Comparison of ENCODE assay signal across 1 cellular context in the genomic region with DNA sequence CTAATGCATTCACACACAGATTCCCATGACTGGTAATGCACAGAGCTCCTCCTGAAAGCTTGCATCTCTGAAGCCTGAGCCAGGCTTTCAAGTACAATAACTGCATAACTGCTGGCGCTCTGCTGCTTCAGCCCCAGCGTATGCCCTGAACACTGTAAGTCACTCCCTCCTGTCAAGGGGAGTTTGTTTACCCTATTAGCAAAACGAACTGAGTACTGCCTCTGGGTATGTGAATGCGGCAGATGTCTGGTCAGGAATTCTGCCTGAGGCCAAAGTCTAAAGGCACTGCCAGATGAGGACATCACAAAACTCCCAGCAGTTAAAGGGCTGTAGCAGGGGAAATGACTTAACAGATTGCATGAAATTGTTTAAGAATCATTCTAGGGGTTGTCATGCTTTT.
TF ChIP-seq lines count a peak whose summit lies in the region.

No MANE protein-coding gene starts in this region.

TF ChIP-seq in HepG2, 621 proteins besides CTCF, POLR2A, EP300 and RAD21 (continued from another document and continues in another):
- TF ChIP-seq, protein P1, sequence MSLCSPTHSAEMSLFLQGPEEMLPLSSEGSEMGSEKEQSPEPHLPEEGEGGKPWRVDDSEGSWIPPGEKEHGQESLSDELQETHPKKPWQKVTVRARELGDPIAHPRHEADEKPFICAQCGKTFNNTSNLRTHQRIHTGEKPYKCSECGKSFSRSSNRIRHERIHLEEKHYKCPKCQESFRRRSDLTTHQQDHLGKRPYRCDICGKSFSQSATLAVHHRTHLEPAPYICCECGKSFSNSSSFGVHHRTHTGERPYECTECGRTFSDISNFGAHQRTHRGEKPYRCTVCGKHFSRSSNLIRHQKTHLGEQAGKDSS (CRISPR knock-in tag; IDR thresholded peaks at IDR 0.05; ENCODE audit: borderline replicate concordance, low read depth) = peak; percentile 76; the same call in 1 of the 2 replicates
- peak; percentile 78 for TF ChIP-seq NCOA2 (CRISPR knock-in tag; IDR thresholded peaks at IDR 0.05)
- TF ChIP-seq ZNF552 (CRISPR knock-in tag; IDR thresholded peaks at IDR 0.05; ENCODE audit: borderline replicate concordance) = no peak
- TF ChIP-seq, protein P2, sequence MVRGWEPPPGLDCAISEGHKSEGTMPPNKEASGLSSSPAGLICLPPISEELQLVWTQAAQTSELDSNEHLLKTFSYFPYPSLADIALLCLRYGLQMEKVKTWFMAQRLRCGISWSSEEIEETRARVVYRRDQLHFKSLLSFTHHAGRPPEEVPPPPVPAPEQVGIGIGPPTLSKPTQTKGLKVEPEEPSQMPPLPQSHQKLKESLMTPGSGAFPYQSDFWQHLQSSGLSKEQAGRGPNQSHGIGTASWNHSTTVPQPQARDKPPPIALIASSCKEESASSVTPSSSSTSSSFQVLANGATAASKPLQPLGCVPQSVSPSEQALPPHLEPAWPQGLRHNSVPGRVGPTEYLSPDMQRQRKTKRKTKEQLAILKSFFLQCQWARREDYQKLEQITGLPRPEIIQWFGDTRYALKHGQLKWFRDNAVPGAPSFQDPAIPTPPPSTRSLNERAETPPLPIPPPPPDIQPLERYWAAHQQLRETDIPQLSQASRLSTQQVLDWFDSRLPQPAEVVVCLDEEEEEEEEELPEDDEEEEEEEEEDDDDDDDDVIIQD (CRISPR knock-in tag; IDR thresholded peaks at IDR 0.05; ENCODE audit: low read depth) = peak; percentile 98
- TF ChIP-seq, protein P3, sequence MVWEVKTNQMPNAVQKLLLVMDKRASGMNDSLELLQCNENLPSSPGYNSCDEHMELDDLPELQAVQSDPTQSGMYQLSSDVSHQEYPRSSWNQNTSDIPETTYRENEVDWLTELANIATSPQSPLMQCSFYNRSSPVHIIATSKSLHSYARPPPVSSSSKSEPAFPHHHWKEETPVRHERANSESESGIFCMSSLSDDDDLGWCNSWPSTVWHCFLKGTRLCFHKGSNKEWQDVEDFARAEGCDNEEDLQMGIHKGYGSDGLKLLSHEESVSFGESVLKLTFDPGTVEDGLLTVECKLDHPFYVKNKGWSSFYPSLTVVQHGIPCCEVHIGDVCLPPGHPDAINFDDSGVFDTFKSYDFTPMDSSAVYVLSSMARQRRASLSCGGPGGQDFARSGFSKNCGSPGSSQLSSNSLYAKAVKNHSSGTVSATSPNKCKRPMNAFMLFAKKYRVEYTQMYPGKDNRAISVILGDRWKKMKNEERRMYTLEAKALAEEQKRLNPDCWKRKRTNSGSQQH (CRISPR knock-in tag; IDR thresholded peaks at IDR 0.05; ENCODE audit: low read depth) = no peak
- TF ChIP-seq, protein P4, sequence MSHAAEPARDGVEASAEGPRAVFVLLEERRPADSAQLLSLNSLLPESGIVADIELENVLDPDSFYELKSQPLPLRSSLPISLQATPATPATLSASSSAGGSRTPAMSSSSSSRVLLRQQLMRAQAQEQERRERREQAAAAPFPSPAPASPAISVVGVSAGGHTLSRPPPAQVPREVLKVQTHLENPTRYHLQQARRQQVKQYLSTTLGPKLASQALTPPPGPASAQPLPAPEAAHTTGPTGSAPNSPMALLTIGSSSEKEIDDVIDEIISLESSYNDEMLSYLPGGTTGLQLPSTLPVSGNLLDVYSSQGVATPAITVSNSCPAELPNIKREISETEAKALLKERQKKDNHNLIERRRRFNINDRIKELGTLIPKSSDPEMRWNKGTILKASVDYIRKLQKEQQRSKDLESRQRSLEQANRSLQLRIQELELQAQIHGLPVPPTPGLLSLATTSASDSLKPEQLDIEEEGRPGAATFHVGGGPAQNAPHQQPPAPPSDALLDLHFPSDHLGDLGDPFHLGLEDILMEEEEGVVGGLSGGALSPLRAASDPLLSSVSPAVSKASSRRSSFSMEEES (CRISPR knock-in tag; IDR thresholded peaks at IDR 0.05) = peak; percentile 50; the same call in 1 of the 2 replicates
- TF ChIP-seq, protein P5, sequence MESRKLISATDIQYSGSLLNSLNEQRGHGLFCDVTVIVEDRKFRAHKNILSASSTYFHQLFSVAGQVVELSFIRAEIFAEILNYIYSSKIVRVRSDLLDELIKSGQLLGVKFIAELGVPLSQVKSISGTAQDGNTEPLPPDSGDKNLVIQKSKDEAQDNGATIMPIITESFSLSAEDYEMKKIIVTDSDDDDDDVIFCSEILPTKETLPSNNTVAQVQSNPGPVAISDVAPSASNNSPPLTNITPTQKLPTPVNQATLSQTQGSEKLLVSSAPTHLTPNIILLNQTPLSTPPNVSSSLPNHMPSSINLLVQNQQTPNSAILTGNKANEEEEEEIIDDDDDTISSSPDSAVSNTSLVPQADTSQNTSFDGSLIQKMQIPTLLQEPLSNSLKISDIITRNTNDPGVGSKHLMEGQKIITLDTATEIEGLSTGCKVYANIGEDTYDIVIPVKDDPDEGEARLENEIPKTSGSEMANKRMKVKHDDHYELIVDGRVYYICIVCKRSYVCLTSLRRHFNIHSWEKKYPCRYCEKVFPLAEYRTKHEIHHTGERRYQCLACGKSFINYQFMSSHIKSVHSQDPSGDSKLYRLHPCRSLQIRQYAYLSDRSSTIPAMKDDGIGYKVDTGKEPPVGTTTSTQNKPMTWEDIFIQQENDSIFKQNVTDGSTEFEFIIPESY (CRISPR knock-in tag; IDR thresholded peaks at IDR 0.05) = peak; percentile 50; the same call in 1 of the 2 replicates
- peak; percentile 76 for TF ChIP-seq POGZ (CRISPR knock-in tag; IDR thresholded peaks at IDR 0.05)
- TF ChIP-seq, protein P6, sequence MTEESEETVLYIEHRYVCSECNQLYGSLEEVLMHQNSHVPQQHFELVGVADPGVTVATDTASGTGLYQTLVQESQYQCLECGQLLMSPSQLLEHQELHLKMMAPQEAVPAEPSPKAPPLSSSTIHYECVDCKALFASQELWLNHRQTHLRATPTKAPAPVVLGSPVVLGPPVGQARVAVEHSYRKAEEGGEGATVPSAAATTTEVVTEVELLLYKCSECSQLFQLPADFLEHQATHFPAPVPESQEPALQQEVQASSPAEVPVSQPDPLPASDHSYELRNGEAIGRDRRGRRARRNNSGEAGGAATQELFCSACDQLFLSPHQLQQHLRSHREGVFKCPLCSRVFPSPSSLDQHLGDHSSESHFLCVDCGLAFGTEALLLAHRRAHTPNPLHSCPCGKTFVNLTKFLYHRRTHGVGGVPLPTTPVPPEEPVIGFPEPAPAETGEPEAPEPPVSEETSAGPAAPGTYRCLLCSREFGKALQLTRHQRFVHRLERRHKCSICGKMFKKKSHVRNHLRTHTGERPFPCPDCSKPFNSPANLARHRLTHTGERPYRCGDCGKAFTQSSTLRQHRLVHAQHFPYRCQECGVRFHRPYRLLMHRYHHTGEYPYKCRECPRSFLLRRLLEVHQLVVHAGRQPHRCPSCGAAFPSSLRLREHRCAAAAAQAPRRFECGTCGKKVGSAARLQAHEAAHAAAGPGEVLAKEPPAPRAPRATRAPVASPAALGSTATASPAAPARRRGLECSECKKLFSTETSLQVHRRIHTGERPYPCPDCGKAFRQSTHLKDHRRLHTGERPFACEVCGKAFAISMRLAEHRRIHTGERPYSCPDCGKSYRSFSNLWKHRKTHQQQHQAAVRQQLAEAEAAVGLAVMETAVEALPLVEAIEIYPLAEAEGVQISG (CRISPR knock-in tag; IDR thresholded peaks at IDR 0.05) = peak; percentile 57
- peak; percentile 84 for TF ChIP-seq ZNF644 (CRISPR knock-in tag; IDR thresholded peaks at IDR 0.05; ENCODE audit: low read depth)
- peak; percentile 66 for TF ChIP-seq MAFF (IDR thresholded peaks at IDR 0.05; ENCODE audit: low read depth, low read length)
- TF ChIP-seq RFX1 (IDR thresholded peaks at IDR 0.05) = no peak
- peak; percentile 91; the same call in 1 of the 2 replicates for TF ChIP-seq ZNF331 (CRISPR knock-in tag; IDR thresholded peaks at IDR 0.05)
- TF ChIP-seq ZNF501 (CRISPR knock-in tag; IDR thresholded peaks at IDR 0.05) = peak; percentile 72
- TF ChIP-seq NR2F6 (IDR thresholded peaks at IDR 0.05) = peak; percentile 36; the same call in 1 of the 2 replicates
- TF ChIP-seq NR2F6 (CRISPR knock-in tag; IDR thresholded peaks at IDR 0.05) = peak; percentile 76
- TF ChIP-seq HCFC1 (IDR thresholded peaks at IDR 0.05; ENCODE audit: low read depth, low read length) = no peak
- 0 out of 2 replicates have a peak, but pooled peaks have one; percentile 26 for TF ChIP-seq ZNF317 (CRISPR knock-in tag; IDR thresholded peaks at IDR 0.05)
- TF ChIP-seq SALL1 (CRISPR knock-in tag; IDR thresholded peaks at IDR 0.05) = peak; percentile 97
- TF ChIP-seq, protein P7, sequence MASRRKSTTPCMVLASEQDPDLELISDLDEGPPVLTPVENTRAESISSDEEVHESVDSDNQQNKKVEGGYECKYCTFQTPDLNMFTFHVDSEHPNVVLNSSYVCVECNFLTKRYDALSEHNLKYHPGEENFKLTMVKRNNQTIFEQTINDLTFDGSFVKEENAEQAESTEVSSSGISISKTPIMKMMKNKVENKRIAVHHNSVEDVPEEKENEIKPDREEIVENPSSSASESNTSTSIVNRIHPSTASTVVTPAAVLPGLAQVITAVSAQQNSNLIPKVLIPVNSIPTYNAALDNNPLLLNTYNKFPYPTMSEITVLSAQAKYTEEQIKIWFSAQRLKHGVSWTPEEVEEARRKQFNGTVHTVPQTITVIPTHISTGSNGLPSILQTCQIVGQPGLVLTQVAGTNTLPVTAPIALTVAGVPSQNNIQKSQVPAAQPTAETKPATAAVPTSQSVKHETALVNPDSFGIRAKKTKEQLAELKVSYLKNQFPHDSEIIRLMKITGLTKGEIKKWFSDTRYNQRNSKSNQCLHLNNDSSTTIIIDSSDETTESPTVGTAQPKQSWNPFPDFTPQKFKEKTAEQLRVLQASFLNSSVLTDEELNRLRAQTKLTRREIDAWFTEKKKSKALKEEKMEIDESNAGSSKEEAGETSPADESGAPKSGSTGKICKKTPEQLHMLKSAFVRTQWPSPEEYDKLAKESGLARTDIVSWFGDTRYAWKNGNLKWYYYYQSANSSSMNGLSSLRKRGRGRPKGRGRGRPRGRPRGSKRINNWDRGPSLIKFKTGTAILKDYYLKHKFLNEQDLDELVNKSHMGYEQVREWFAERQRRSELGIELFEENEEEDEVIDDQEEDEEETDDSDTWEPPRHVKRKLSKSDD (CRISPR knock-in tag; IDR thresholded peaks at IDR 0.05; ENCODE audit: low read depth) = peak; percentile 66; the same call in 1 of the 2 replicates
- no peak for TF ChIP-seq ZFP82 (CRISPR knock-in tag; IDR thresholded peaks at IDR 0.05; ENCODE audit: borderline replicate concordance)
- peak; percentile 43; the same call in 1 of the 2 replicates for TF ChIP-seq KMT2A (CRISPR knock-in tag; IDR thresholded peaks at IDR 0.05)
- TF ChIP-seq, protein P8, sequence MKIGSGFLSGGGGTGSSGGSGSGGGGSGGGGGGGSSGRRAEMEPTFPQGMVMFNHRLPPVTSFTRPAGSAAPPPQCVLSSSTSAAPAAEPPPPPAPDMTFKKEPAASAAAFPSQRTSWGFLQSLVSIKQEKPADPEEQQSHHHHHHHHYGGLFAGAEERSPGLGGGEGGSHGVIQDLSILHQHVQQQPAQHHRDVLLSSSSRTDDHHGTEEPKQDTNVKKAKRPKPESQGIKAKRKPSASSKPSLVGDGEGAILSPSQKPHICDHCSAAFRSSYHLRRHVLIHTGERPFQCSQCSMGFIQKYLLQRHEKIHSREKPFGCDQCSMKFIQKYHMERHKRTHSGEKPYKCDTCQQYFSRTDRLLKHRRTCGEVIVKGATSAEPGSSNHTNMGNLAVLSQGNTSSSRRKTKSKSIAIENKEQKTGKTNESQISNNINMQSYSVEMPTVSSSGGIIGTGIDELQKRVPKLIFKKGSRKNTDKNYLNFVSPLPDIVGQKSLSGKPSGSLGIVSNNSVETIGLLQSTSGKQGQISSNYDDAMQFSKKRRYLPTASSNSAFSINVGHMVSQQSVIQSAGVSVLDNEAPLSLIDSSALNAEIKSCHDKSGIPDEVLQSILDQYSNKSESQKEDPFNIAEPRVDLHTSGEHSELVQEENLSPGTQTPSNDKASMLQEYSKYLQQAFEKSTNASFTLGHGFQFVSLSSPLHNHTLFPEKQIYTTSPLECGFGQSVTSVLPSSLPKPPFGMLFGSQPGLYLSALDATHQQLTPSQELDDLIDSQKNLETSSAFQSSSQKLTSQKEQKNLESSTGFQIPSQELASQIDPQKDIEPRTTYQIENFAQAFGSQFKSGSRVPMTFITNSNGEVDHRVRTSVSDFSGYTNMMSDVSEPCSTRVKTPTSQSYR (CRISPR knock-in tag; IDR thresholded peaks at IDR 0.05; ENCODE audit: borderline replicate concordance) = peak; percentile 50; the same call in 1 of the 2 replicates
- TF ChIP-seq KDM6A (CRISPR knock-in tag; IDR thresholded peaks at IDR 0.05; ENCODE audit: low read depth) = peak; percentile 77; the same call in 1 of the 2 replicates
- peak; percentile 89 for TF ChIP-seq SAP130 (CRISPR knock-in tag; IDR thresholded peaks at IDR 0.05; ENCODE audit: low read depth)
- TF ChIP-seq ELF3 (CRISPR knock-in tag; IDR thresholded peaks at IDR 0.05) = peak; percentile 80
- peak; percentile 81 for TF ChIP-seq IRF2 (CRISPR knock-in tag; IDR thresholded peaks at IDR 0.05)
- TF ChIP-seq THAP11 (CRISPR knock-in tag; IDR thresholded peaks at IDR 0.05) = peak; percentile 72
- TF ChIP-seq, protein P9, sequence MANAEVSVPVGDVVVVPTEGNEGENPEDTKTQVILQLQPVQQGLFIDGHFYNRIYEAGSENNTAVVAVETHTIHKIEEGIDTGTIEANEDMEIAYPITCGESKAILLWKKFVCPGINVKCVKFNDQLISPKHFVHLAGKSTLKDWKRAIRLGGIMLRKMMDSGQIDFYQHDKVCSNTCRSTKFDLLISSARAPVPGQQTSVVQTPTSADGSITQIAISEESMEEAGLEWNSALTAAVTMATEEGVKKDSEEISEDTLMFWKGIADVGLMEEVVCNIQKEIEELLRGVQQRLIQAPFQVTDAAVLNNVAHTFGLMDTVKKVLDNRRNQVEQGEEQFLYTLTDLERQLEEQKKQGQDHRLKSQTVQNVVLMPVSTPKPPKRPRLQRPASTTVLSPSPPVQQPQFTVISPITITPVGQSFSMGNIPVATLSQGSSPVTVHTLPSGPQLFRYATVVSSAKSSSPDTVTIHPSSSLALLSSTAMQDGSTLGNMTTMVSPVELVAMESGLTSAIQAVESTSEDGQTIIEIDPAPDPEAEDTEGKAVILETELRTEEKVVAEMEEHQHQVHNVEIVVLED (CRISPR knock-in tag; IDR thresholded peaks at IDR 0.05; ENCODE audit: borderline replicate concordance) = peak; percentile 25; the same call in 1 of the 2 replicates
- peak; percentile 95 for TF ChIP-seq FOSL2 (CRISPR knock-in tag; IDR thresholded peaks at IDR 0.05)
- TF ChIP-seq MATR3 (CRISPR knock-in tag; IDR thresholded peaks at IDR 0.05) = no peak
- no peak for TF ChIP-seq SMAD9 (CRISPR knock-in tag; IDR thresholded peaks at IDR 0.05)
- no peak for TF ChIP-seq ZNF34 (CRISPR knock-in tag; IDR thresholded peaks at IDR 0.05; ENCODE audit: borderline replicate concordance)
- peak; percentile 82 for TF ChIP-seq ZMYM4 (CRISPR knock-in tag; IDR thresholded peaks at IDR 0.05)
- peak; percentile 58; the same call in 1 of the 2 replicates for TF ChIP-seq SMARCE1 (IDR thresholded peaks at IDR 0.05; ENCODE audit: borderline replicate concordance)
- TF ChIP-seq TBX2 (CRISPR knock-in tag; IDR thresholded peaks at IDR 0.05; ENCODE audit: borderline replicate concordance) = peak; percentile 93
- TF ChIP-seq ZNF234 (CRISPR knock-in tag; conservative IDR thresholded peaks at IDR 0.05) = no peak
- 0 out of 2 replicates have a peak, but pooled peaks have one; percentile 27 for TF ChIP-seq SIX4 (CRISPR knock-in tag; IDR thresholded peaks at IDR 0.05)
- no peak for TF ChIP-seq SATB2 (CRISPR knock-in tag; IDR thresholded peaks at IDR 0.05)
- peak; percentile 93 for TF ChIP-seq ZNF614 (CRISPR knock-in tag; IDR thresholded peaks at IDR 0.05; ENCODE audit: borderline replicate concordance)
- peak; percentile 70 for TF ChIP-seq HMG20B (CRISPR knock-in tag; conservative IDR thresholded peaks at IDR 0.05)
- TF ChIP-seq SPEN (CRISPR knock-in tag; IDR thresholded peaks at IDR 0.05; ENCODE audit: low read depth) = peak; percentile 77; the same call in 1 of the 2 replicates
- peak; percentile 99 for TF ChIP-seq TEAD3 (CRISPR knock-in tag; optimal IDR thresholded peaks at IDR 0.05; ENCODE audit: borderline replicate concordance)
- 0 out of 2 replicates have a peak, but pooled peaks have one; percentile 51 for TF ChIP-seq KDM4B (CRISPR knock-in tag; IDR thresholded peaks at IDR 0.05)
- TF ChIP-seq ZNF652 (CRISPR knock-in tag; IDR thresholded peaks at IDR 0.05; ENCODE audit: borderline replicate concordance, low read depth) = peak; percentile 67; the same call in 1 of the 2 replicates
- TF ChIP-seq RFX3 (CRISPR knock-in tag; IDR thresholded peaks at IDR 0.05) = no peak
